ENCODE assay signal across 1 cellular context in genomic region chr3:52339612-52340011, GRCh38.
TF ChIP-seq lines count a peak whose summit lies in the region.

No MANE protein-coding gene starts in this region.

TF ChIP-seq in HepG2, 621 proteins besides CTCF, POLR2A, EP300 and RAD21 (continued from another document and continues in another):
- TF ChIP-seq ZNF407 (CRISPR knock-in tag; IDR thresholded peaks at IDR 0.05; ENCODE audit: not compliant biosample characterization), result no peak
- TF ChIP-seq SATB2 (CRISPR knock-in tag; IDR thresholded peaks at IDR 0.05), result no peak
- 0 out of 2 replicates have a peak, but pooled peaks have one; percentile 20 for TF ChIP-seq FOXK1 (CRISPR knock-in tag; IDR thresholded peaks at IDR 0.05; ENCODE audit: borderline replicate concordance, low read depth)
- no peak; the same call in 1 of the 2 replicates for TF ChIP-seq ARID4A (CRISPR knock-in tag; IDR thresholded peaks at IDR 0.05; ENCODE audit: borderline replicate concordance)
- no peak for TF ChIP-seq SOX13 (IDR thresholded peaks at IDR 0.05)
- TF ChIP-seq SOX13 (CRISPR knock-in tag; conservative IDR thresholded peaks at IDR 0.05 in 1 of 2, IDR thresholded peaks at IDR 0.05 in 1 of 2), result no peak
- peak; percentile 36; the same call in 1 of the 2 replicates for TF ChIP-seq TARDBP (CRISPR knock-in tag; IDR thresholded peaks at IDR 0.05)
- TF ChIP-seq TOPORS (CRISPR knock-in tag; IDR thresholded peaks at IDR 0.05), result no peak
- TF ChIP-seq GRHL1 (CRISPR knock-in tag; conservative IDR thresholded peaks at IDR 0.05), result no peak
- no peak for TF ChIP-seq SP4 (CRISPR knock-in tag; IDR thresholded peaks at IDR 0.05)
- TF ChIP-seq NCOA5 (CRISPR knock-in tag; IDR thresholded peaks at IDR 0.05), result no peak
- no peak for TF ChIP-seq TBX3 (IDR thresholded peaks at IDR 0.05; ENCODE audit: borderline replicate concordance)
- TF ChIP-seq U2AF1 (optimal IDR thresholded peaks at IDR 0.05; ENCODE audit: low read depth, low read length), result no peak
- TF ChIP-seq CREM (IDR thresholded peaks at IDR 0.05), result 0 out of 2 replicates have a peak, but pooled peaks have one; percentile 18
- TF ChIP-seq CREM (CRISPR knock-in tag; IDR thresholded peaks at IDR 0.05), result no peak
- no peak for TF ChIP-seq TAF1 (CRISPR knock-in tag; IDR thresholded peaks at IDR 0.05)
- no peak for TF ChIP-seq CHD4 (IDR thresholded peaks at IDR 0.05; ENCODE audit: borderline replicate concordance, low read length)
- TF ChIP-seq HMGXB4 (CRISPR knock-in tag; IDR thresholded peaks at IDR 0.05; ENCODE audit: borderline replicate concordance in 1 of 2, low read depth in 1 of 2), result peak; percentile 32 to 38; a peak in 1 of 4 replicates
- peak; percentile 45; the same call in 1 of the 2 replicates for TF ChIP-seq GATAD2A (CRISPR knock-in tag; IDR thresholded peaks at IDR 0.05)
- TF ChIP-seq ZNF512 (CRISPR knock-in tag; IDR thresholded peaks at IDR 0.05), result no peak
- TF ChIP-seq SOX6 (IDR thresholded peaks at IDR 0.05), result no peak
- peak; percentile 57; the same call in 1 of the 2 replicates for TF ChIP-seq SOX6 (CRISPR knock-in tag; IDR thresholded peaks at IDR 0.05)
- TF ChIP-seq CERS6 (CRISPR knock-in tag; IDR thresholded peaks at IDR 0.05), result no peak
- TF ChIP-seq FOXP4 (CRISPR knock-in tag; IDR thresholded peaks at IDR 0.05), result peak; percentile 90
- TF ChIP-seq ATM (IDR thresholded peaks at IDR 0.05; ENCODE audit: borderline replicate concordance), result no peak
- no peak for TF ChIP-seq ZBTB44 (CRISPR knock-in tag; IDR thresholded peaks at IDR 0.05)
